Comparison of ENCODE assay signal across 11 cellular contexts in the genomic region with DNA sequence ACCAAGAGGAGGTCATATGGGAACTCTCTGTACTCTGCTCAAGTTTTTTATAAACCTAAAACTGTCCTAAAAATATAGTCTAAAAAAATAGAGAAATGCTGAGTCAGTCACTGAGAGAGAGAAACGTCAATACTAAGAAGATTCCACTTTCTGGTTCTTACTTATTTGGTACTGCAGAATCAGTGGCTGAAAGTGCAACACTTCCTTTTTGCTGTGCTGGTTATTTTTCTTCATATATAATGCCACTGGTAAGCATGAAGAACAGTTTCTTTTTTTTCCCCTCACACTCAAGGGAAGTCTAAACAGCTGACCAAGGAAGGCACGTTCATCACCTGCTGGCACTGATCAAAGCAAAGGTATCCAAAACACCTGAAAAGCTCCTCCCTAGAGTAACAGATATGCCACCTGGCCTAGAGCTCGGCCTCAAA. TPM values are rescaled to one million over a fixed set of nuclear protein-coding genes. Genes with fewer than 3 reads are reported as not detected.
A peak's percentile ranks its signal among the peaks of the same experiment; 100 is the strongest.
DNase-seq lines count a peak whose midpoint lies in the region; ATAC-seq and TF ChIP-seq lines count a peak whose summit lies in the region.
"Had no signal": no experiment of that assay in that cellular context is flagged by ENCODE, and none has a peak within 500 bp of the region (broad histone marks: within the 10 kb centered on the region; RNA-seq: fewer than 3 reads in every experiment).

No MANE protein-coding gene starts in this region.

- H2AK5ac ChIP-seq in H9 (ENCODE audit: insufficient read length, low read length): no peak overlapping the region

- H3T11ph ChIP-seq in H9 (ENCODE audit: low read length): no peak overlapping the region

- no peak for DNase-seq in activated CD4-positive, alpha-beta T cell treated with anti-CD3 and anti-CD28 coated beads, Interleukin-2, amount 10 ng/mL, durations not matched to agents 7 days and 5 days
- DNase-seq in activated CD4-positive, alpha-beta T cell treated with anti-CD3 and anti-CD28 coated beads for 1 hour: no peak
- DNase-seq in thoracic aorta (ENCODE audit: low spot score): no peak
- no peak for DNase-seq in nucleus accumbens (lab: John Stamatoyannopoulos, UW)
- no peak for DNase-seq in stimulated activated CD4-positive, alpha-beta T cell treated with anti-CD3 and anti-CD28 coated beads, Interleukin-1b, Interleukin-23, amount 100 ng/mL, for 48 hours
- DNase-seq in H9: no peak
- DNase-seq: activated T-cell treated with anti-CD3 and anti-CD28 coated beads, Interleukin-2, amount 50 U/mL, for 4 hours; NCI-H69; right lobe of liver had no signal

- no peak overlapping the region for H2BK5ac ChIP-seq in H9 (ENCODE audit: insufficient read length, low read length)

- H3K79me2 ChIP-seq in H9 (ENCODE audit: insufficient read depth, low read length): no peaks in the 10 kb centered on the region

- no peak overlapping the region for H3K4me3 Mint-ChIP-seq in activated CD4-positive, alpha-beta T cell treated with anti-CD3 and anti-CD28 coated beads, Interleukin-2, amount 10 ng/mL, durations not matched to agents 7 days and 5 days
- H3K4me3 Mint-ChIP-seq in brain: no peak overlapping the region
- no peak overlapping the region for H3K4me3 Mint-ChIP-seq in H9
- H3K4me3 Mint-ChIP-seq: activated T-cell treated with anti-CD3 and anti-CD28 coated beads, Interleukin-2, amount 50 U/mL, for 4 hours had no signal

- H3K27ac Mint-ChIP-seq in activated CD4-positive, alpha-beta T cell treated with anti-CD3 and anti-CD28 coated beads, Interleukin-2, amount 10 ng/mL, durations not matched to agents 7 days and 5 days: peak overlapping the region; percentile 23
- H3K27ac Mint-ChIP-seq in brain (peak overlapping the region in 4 of 5 experiments; percentile 76 to 96 (median 90)), H9 (no peak overlapping the region; a peak in 1 of 7 replicates)

- H2BK120ac ChIP-seq in H9 (ENCODE audit: low read depth, low read length, poor library complexity, severe bottlenecking): no peak overlapping the region

- no peak overlapping the region for H2BK15ac ChIP-seq in H9 (ENCODE audit: low read depth, low read length)

- H3K9me3 ChIP-seq in thoracic aorta (no peaks in the 10 kb centered on the region), H9 (ENCODE audit: control insufficient read depth, low read depth, low read length) (no peaks in the 10 kb centered on the region)
- H3K9me3 ChIP-seq: right lobe of liver had no signal

- H3K27ac ChIP-seq in thoracic aorta (peak overlapping the region; percentile 10 to 16), H9 (ENCODE audit: insufficient read length, low read depth, low read length) (no peak overlapping the region)
- H3K27ac ChIP-seq: right lobe of liver had no signal

- no peak overlapping the region for H2BK20ac ChIP-seq in H9 (ENCODE audit: low read depth, low read length, poor library complexity, severe bottlenecking)

- no peak overlapping the region for H3K4ac ChIP-seq in H9 (ENCODE audit: low read depth, low read length)

- H3K23ac ChIP-seq in H9 (ENCODE audit: insufficient read length, low read depth, low read length): no peak overlapping the region

- H3K27me3 ChIP-seq in thoracic aorta (replicated peaks; ENCODE audit: insufficient read depth): no peaks in the 10 kb centered on the region
- H3K27me3 ChIP-seq in H9 (ENCODE audit: insufficient read depth, low read length): no peaks in the 10 kb centered on the region
- H3K27me3 ChIP-seq: right lobe of liver had no signal

- ATAC-seq in HG02938 (IDR thresholded peaks at IDR 0.05; ENCODE audit: unreplicated experiment) (peak; percentile 77), thoracic aorta (ENCODE audit: insufficient number of reproducible peaks, low FRiP score, low read depth) (no peak)

- no peaks in the 10 kb centered on the region for H4K20me1 ChIP-seq in H9 (ENCODE audit: control insufficient read depth, insufficient read depth, insufficient read length)

- no peak overlapping the region for H3K18ac ChIP-seq in H9 (ENCODE audit: insufficient read length, low read depth, low read length)

- H3K36me3 Mint-ChIP-seq in activated CD4-positive, alpha-beta T cell treated with anti-CD3 and anti-CD28 coated beads, Interleukin-2, amount 10 ng/mL, durations not matched to agents 7 days and 5 days (ENCODE audit: low read depth): no peaks in the 10 kb centered on the region
- peaks cover 9% of the 10 kb centered on the region for H3K36me3 Mint-ChIP-seq in brain
- H3K36me3 Mint-ChIP-seq in H9 (ENCODE audit: insufficient read depth in 1 of 3, low read depth in 3 of 3): no peaks in the 10 kb centered on the region

- TF ChIP-seq CTCF in brain (conservative IDR thresholded peaks at IDR 0.05): no peak
- no peak for TF ChIP-seq CTCF in thoracic aorta (IDR thresholded peaks at IDR 0.05)
- no peak for TF ChIP-seq CTCF in H9 (conservative IDR thresholded peaks at IDR 0.05)

- H3K9ac ChIP-seq in H9 (ENCODE audit: extremely low read depth, insufficient read length, low read length): no peak overlapping the region

- no peaks in the 10 kb centered on the region for H3K23me2 ChIP-seq in H9 (ENCODE audit: insufficient read length, low read depth, low read length, poor library complexity, severe bottlenecking)

- POLR2A ChIA-PET in activated CD4-positive, alpha-beta T cell treated with anti-CD3 and anti-CD28 coated beads, Interleukin-2, amount 10 ng/mL, durations not matched to agents 7 days and 5 days (lab: Charles Lee): no interaction called here

- H4K5ac ChIP-seq in H9 (ENCODE audit: insufficient read length, low read depth, low read length): no peak overlapping the region

- WGBS in H9 (ENCODE audit: extremely low coverage, insufficient read length, low lambda C conversion rate): no CpG with 5 or more reads among the region's 3 CpGs

- no peak overlapping the region for H2AFZ ChIP-seq in H9 (ENCODE audit: low read length)

- no peak overlapping the region for H3K56ac ChIP-seq in H9 (ENCODE audit: insufficient read length, low read depth, low read length)

- peaks cover 15% of the 10 kb centered on the region for H3K4me1 Mint-ChIP-seq in activated CD4-positive, alpha-beta T cell treated with anti-CD3 and anti-CD28 coated beads, Interleukin-2, amount 10 ng/mL, durations not matched to agents 7 days and 5 days
- H3K4me1 Mint-ChIP-seq in brain (peaks cover 20% of the 10 kb centered on the region), H9 (peaks cover 0 to 4% of the 10 kb centered on the region in 2 experiments; a peak in 1 of 4 replicates)

- H3K36me3 ChIP-seq in thoracic aorta: no peaks in the 10 kb centered on the region
- H3K36me3 ChIP-seq: right lobe of liver had no signal

- no peaks in the 10 kb centered on the region for H3K27me3 Mint-ChIP-seq in activated CD4-positive, alpha-beta T cell treated with anti-CD3 and anti-CD28 coated beads, Interleukin-2, amount 10 ng/mL, durations not matched to agents 7 days and 5 days
- H3K27me3 Mint-ChIP-seq in brain (no peaks in the 10 kb centered on the region), H9 (ENCODE audit: low read depth) (no peaks in the 10 kb centered on the region)

- H3K9me3 Mint-ChIP-seq in activated CD4-positive, alpha-beta T cell treated with anti-CD3 and anti-CD28 coated beads, Interleukin-2, amount 10 ng/mL, durations not matched to agents 7 days and 5 days: no peaks in the 10 kb centered on the region
- H3K9me3 Mint-ChIP-seq in brain (no peaks in the 10 kb centered on the region), H9 (no peaks in the 10 kb centered on the region)
- H3K9me3 Mint-ChIP-seq: activated T-cell treated with anti-CD3 and anti-CD28 coated beads, Interleukin-2, amount 50 U/mL, for 4 hours had no signal

- H4K91ac ChIP-seq in H9 (ENCODE audit: insufficient read length, low read depth, low read length): no peak overlapping the region

- H3K4me2 ChIP-seq in H9 (ENCODE audit: insufficient read depth, insufficient read length, low read length): no peak overlapping the region

- CTCF ChIA-PET in activated CD4-positive, alpha-beta T cell treated with anti-CD3 and anti-CD28 coated beads, Interleukin-2, amount 10 ng/mL, durations not matched to agents 7 days and 5 days (lab: Charles Lee): interaction anchor here (0.6 kb wide), 1 partner anchor 25 kb away, joined by 3 read pairs; no protein-coding TSS in a partner anchor

- H3K4me1 ChIP-seq in thoracic aorta (ENCODE audit: control insufficient read depth in 1 of 2, low read depth in 2 of 2) (peaks cover 10 to 15% of the 10 kb centered on the region in 2 donors), H9 (ENCODE audit: insufficient read depth, low read length) (no peaks in the 10 kb centered on the region)
- H3K4me1 ChIP-seq: right lobe of liver had no signal

- H3K14ac ChIP-seq in H9 (ENCODE audit: insufficient read depth, low read length): no peak overlapping the region

- no peak overlapping the region for H4K8ac ChIP-seq in H9 (replicated peaks; ENCODE audit: insufficient read length, low read depth, low read length)

- H2BK12ac ChIP-seq in H9 (ENCODE audit: insufficient read length, low read depth, low read length): no peak overlapping the region

- no peaks in the 10 kb centered on the region for H3K79me1 ChIP-seq in H9 (ENCODE audit: insufficient read depth, low read depth, low read length, poor library complexity, severe bottlenecking)

- H3K4me3 ChIP-seq in thoracic aorta: no peak overlapping the region
- H3K4me3 ChIP-seq: right lobe of liver had no signal

RNA-seq across cellular contexts. Expression of gene N4BP2L1, which starts 44.3 kb away (rescaled TPM):
- 10 to 100 TPM; 30.4 to 32.0 TPM for total RNA-seq in activated CD4-positive, alpha-beta T cell treated with anti-CD3 and anti-CD28 coated beads, Interleukin-2, amount 10 ng/mL, durations not matched to agents 7 days and 5 days
- 12.1 TPM for polyA plus RNA-seq in brain (ENCODE audit: insufficient read depth, low read depth, low replicate concordance)
- 10 to 100 TPM; 17.1 to 31.7 TPM for total RNA-seq in thoracic aorta
- 1.5 and 2.9 TPM in 2 replicates for total RNA-seq in H9 (2021)

Comparison
In these comparisons a context has a peak if more than half of its experiments do, and no peak if none do; other contexts are left out.
1. H3K27ac Mint-ChIP-seq: peak in activated CD4-positive, alpha-beta T cell treated with anti-CD3 and anti-CD28 coated beads, Interleukin-2, amount 10 ng/mL, durations not matched to agents 7 days and 5 days (single experiment) and brain (4 of 5); none in H9 (0 of 3).